ENCODE assay signal across 1 cellular context in genomic region chr2:157466764-157467163, GRCh38.
TF ChIP-seq lines count a peak whose summit lies in the region.

No MANE protein-coding gene starts in this region.

TF ChIP-seq in GM12878, 131 proteins besides CTCF, POLR2A, EP300 and RAD21 (continued from another document and continues in another):
- TF ChIP-seq MYC (IDR thresholded peaks at IDR 0.05; ENCODE audit: insufficient read depth, insufficient read length, insufficient replicate concordance, low read length, severe bottlenecking) (no peak), HCFC1 (IDR thresholded peaks at IDR 0.05; ENCODE audit: low read length) (no peak), HDAC2 (IDR thresholded peaks at IDR 0.05) (no peak), EZH2 (IDR thresholded peaks at IDR 0.05; ENCODE audit: borderline replicate concordance, control insufficient read depth, low read depth, low read length) (no peak), E4F1 (IDR thresholded peaks at IDR 0.05; ENCODE audit: borderline replicate concordance, partially characterized antibody) (no peak), SKIL (IDR thresholded peaks at IDR 0.05; ENCODE audit: low read depth, poor library complexity, severe bottlenecking) (peak; percentile 56), SRF (IDR thresholded peaks at IDR 0.05; ENCODE audit: low read depth in 2 of 2, low read length in 2 of 2) (no peak), NRF1 (conservative IDR thresholded peaks at IDR 0.05; ENCODE audit: low read depth, low read length) (no peak), CBFB (IDR thresholded peaks at IDR 0.05; ENCODE audit: low read depth) (peak; percentile 50; the same call in 1 of the 2 replicates), YBX1 (IDR thresholded peaks at IDR 0.05) (no peak), PML (IDR thresholded peaks at IDR 0.05; ENCODE audit: low read length) (no peak), ZNF384 (IDR thresholded peaks at IDR 0.05; ENCODE audit: borderline replicate concordance, low read depth, low read length) (no peak), ZBTB4 (CRISPR knock-in tag; IDR thresholded peaks at IDR 0.05) (no peak), NKRF (conservative IDR thresholded peaks at IDR 0.05) (no peak), ZNF207 (IDR thresholded peaks at IDR 0.05; ENCODE audit: borderline replicate concordance) (no peak), USF1 (IDR thresholded peaks at IDR 0.05; ENCODE audit: borderline replicate concordance, extremely low read length, insufficient read depth, low read depth, low read length) (no peak), RCOR1 (conservative IDR thresholded peaks at IDR 0.05; ENCODE audit: low read depth, low read length) (no peak), TCF12 (IDR thresholded peaks at IDR 0.05; ENCODE audit: low read depth, low read length) (no peak), SMAD5 (IDR thresholded peaks at IDR 0.05; ENCODE audit: low read depth) (no peak), FOXK2 (IDR thresholded peaks at IDR 0.05) (no peak), RFX5 (IDR thresholded peaks at IDR 0.05; ENCODE audit: low read depth, low read length) (no peak), ESRRA (IDR thresholded peaks at IDR 0.05; ENCODE audit: low read length) (no peak), CHD1 (IDR thresholded peaks at IDR 0.05; ENCODE audit: low read depth, low read length) (no peak), ZBED1 (IDR thresholded peaks at IDR 0.05; ENCODE audit: borderline replicate concordance) (peak; percentile 64), YY1 (IDR thresholded peaks at IDR 0.05; ENCODE audit: low read depth, low read length) (no peak; the same call in 1 of the 2 replicates), ZSCAN29 (IDR thresholded peaks at IDR 0.05) (no peak), HDGF (IDR thresholded peaks at IDR 0.05) (no peak), BMI1 (IDR thresholded peaks at IDR 0.05; ENCODE audit: borderline replicate concordance) (no peak), SIN3A (IDR thresholded peaks at IDR 0.05; ENCODE audit: low read depth, low read length) (no peak), PRDM15 (CRISPR knock-in tag; IDR thresholded peaks at IDR 0.05) (no peak), NFIC (IDR thresholded peaks at IDR 0.05; ENCODE audit: low read depth, low read length) (no peak; the same call in 1 of the 2 replicates), PAX8 (IDR thresholded peaks at IDR 0.05) (no peak), NFXL1 (IDR thresholded peaks at IDR 0.05; ENCODE audit: borderline replicate concordance) (no peak), BCL3 (IDR thresholded peaks at IDR 0.05; ENCODE audit: borderline replicate concordance, insufficient read depth, low read depth, low read length, poor library complexity, severe bottlenecking) (no peak), EED (IDR thresholded peaks at IDR 0.05; ENCODE audit: low read depth) (0 out of 2 replicates have a peak, but pooled peaks have one; percentile 45), ZBTB11 (CRISPR knock-in tag; IDR thresholded peaks at IDR 0.05) (no peak), MTA3 (IDR thresholded peaks at IDR 0.05; ENCODE audit: borderline replicate concordance, low read length) (no peak), RELA (IDR thresholded peaks at IDR 0.05; ENCODE audit: borderline replicate concordance, partially characterized antibody) (peak; percentile 16), NFYA (IDR thresholded peaks at IDR 0.05; ENCODE audit: borderline replicate concordance, low read depth, low read length) (no peak), IRF4 (IDR thresholded peaks at IDR 0.05; ENCODE audit: low read depth, low read length) (no peak), IKZF1 (conservative IDR thresholded peaks at IDR 0.05) (peak; percentile 55; the same call in 1 of the 2 replicates), BACH1 (IDR thresholded peaks at IDR 0.05; ENCODE audit: borderline replicate concordance) (no peak), LARP7 (IDR thresholded peaks at IDR 0.05) (no peak), ZNF622 (IDR thresholded peaks at IDR 0.05) (no peak), CBX5 (IDR thresholded peaks at IDR 0.05; ENCODE audit: low read depth) (no peak), FOS (IDR thresholded peaks at IDR 0.05; ENCODE audit: borderline replicate concordance, extremely low read depth, insufficient read length) (no peak)
